Comparison of ENCODE assay signal across 8 cellular contexts in genomic region chr12:120361506-120362208, GRCh38. TPM values are rescaled to one million over a fixed set of nuclear protein-coding genes. Genes with fewer than 3 reads are reported as not detected.
DNase-seq lines count a peak whose midpoint lies in the region; ATAC-seq and TF ChIP-seq lines count a peak whose summit lies in the region.

No MANE protein-coding gene starts in this region.

- peaks cover 22% of the 10 kb centered on the region for H3K36me3 ChIP-seq in SK-N-MC (ENCODE audit: insufficient read depth, low read length)
- no peaks in the 10 kb centered on the region for H3K36me3 ChIP-seq in neural progenitor cell
- no peaks in the 10 kb centered on the region for H3K36me3 ChIP-seq in MG63

- peak overlapping the region; percentile 58 for H3K4me3 ChIP-seq in SK-N-MC
- peak overlapping the region; percentile 24 for H3K4me3 ChIP-seq in fibroblast of pulmonary artery (replicated peaks; ENCODE audit: low read depth, low read length)
- peak overlapping the region; percentile 37 for H3K4me3 ChIP-seq in neural progenitor cell
- H3K4me3 ChIP-seq in MG63, result no peak overlapping the region

- H3K9ac ChIP-seq in SK-N-MC (ENCODE audit: insufficient read length), result peak overlapping the region; percentile 51
- H3K9ac ChIP-seq in neural progenitor cell, result no peak overlapping the region

- no peak for ATAC-seq in natural killer cell treated with Interleukin-12 subunit alpha and Interleukin-12 subunit beta and Interleukin-15 and Interleukin-18, amount 100 ng/mL, for 72 hours
- ATAC-seq in natural killer cell, result no peak

- no peak overlapping the region for H3K4me3 Mint-ChIP-seq in natural killer cell treated with Interleukin-12 subunit alpha and Interleukin-12 subunit beta and Interleukin-15 and Interleukin-18, amount 100 ng/mL, for 72 hours
- H3K4me3 Mint-ChIP-seq in natural killer cell (no peak overlapping the region), neural progenitor cell (peak overlapping the region; percentile 77)
- no peak overlapping the region for H3K4me3 Mint-ChIP-seq in T-helper 2 cell treated with Interferon-gamma antibody and Interleukin-4, amounts not matched to agents 5 μg/mL and 100 μg/mL, for 36 hours

- H3K9me3 Mint-ChIP-seq in natural killer cell treated with Interleukin-12 subunit alpha and Interleukin-12 subunit beta and Interleukin-15 and Interleukin-18, amount 100 ng/mL, for 72 hours, result no peaks in the 10 kb centered on the region
- H3K9me3 Mint-ChIP-seq in natural killer cell (no peaks in the 10 kb centered on the region), neural progenitor cell (no peaks in the 10 kb centered on the region)
- H3K9me3 Mint-ChIP-seq in T-helper 2 cell treated with Interferon-gamma antibody and Interleukin-4, amounts not matched to agents 5 μg/mL and 100 μg/mL, for 36 hours, result no peaks in the 10 kb centered on the region

- peak overlapping the region; percentile 83 for H3K4me2 ChIP-seq in neural progenitor cell

- peaks cover 42 to 55% of the 10 kb centered on the region in 2 donors for H3K27me3 Mint-ChIP-seq in natural killer cell treated with Interleukin-12 subunit alpha and Interleukin-12 subunit beta and Interleukin-15 and Interleukin-18, amount 100 ng/mL, for 72 hours
- H3K27me3 Mint-ChIP-seq in natural killer cell (ENCODE audit: low read depth in 2 of 2) (peaks cover 47 to 58% of the 10 kb centered on the region in 2 donors), neural progenitor cell (ENCODE audit: insufficient read depth, low read depth) (peaks cover 22% of the 10 kb centered on the region)
- peaks cover 61% of the 10 kb centered on the region for H3K27me3 Mint-ChIP-seq in T-helper 2 cell treated with Interferon-gamma antibody and Interleukin-4, amounts not matched to agents 5 μg/mL and 100 μg/mL, for 36 hours (ENCODE audit: low read depth)

- peaks cover 93% of the 10 kb centered on the region for H3F3A ChIP-seq in neural progenitor cell (ENCODE audit: low read depth)

- peak; percentile 57 for DNase-seq in natural killer cell treated with Interleukin-12 subunit alpha and Interleukin-12 subunit beta and Interleukin-15 and Interleukin-18, amount 100 ng/mL, for 72 hours (ENCODE audit: low spot score)
- DNase-seq in natural killer cell (no peak), SK-N-MC (ENCODE audit: low read depth, low spot score) (peak; percentile 30), fibroblast of pulmonary artery (ENCODE audit: low read depth) (peak; percentile 68), neural progenitor cell (ENCODE audit: low spot score) (peak; percentile 100), GDM1 (lab: John Stamatoyannopoulos, UW) (no peak), MG63 (no peak)
- DNase-seq in T-helper 2 cell treated with Interferon-gamma antibody and Interleukin-4, amounts not matched to agents 5 μg/mL and 100 μg/mL, for 36 hours (ENCODE audit: low spot score), result no peak

- no peak overlapping the region for H2AFZ ChIP-seq in neural progenitor cell (replicated peaks)

- no peaks in the 10 kb centered on the region for H3K36me3 Mint-ChIP-seq in natural killer cell treated with Interleukin-12 subunit alpha and Interleukin-12 subunit beta and Interleukin-15 and Interleukin-18, amount 100 ng/mL, for 72 hours
- H3K36me3 Mint-ChIP-seq in natural killer cell, result no peaks in the 10 kb centered on the region
- H3K36me3 Mint-ChIP-seq in neural progenitor cell, result peaks cover 58% of the 10 kb centered on the region
- H3K36me3 Mint-ChIP-seq in T-helper 2 cell treated with Interferon-gamma antibody and Interleukin-4, amounts not matched to agents 5 μg/mL and 100 μg/mL, for 36 hours (ENCODE audit: low read depth), result no peaks in the 10 kb centered on the region

- intact Hi-C loops in natural killer cell (cut with micrococcal nuclease), result no loop called here

- H3K9me3 ChIP-seq in SK-N-MC (ENCODE audit: low read depth, low read length) (no peaks in the 10 kb centered on the region), neural progenitor cell (ENCODE audit: low read depth) (no peaks in the 10 kb centered on the region), MG63 (no peaks in the 10 kb centered on the region)

- H3K27me3 ChIP-seq in neural progenitor cell, result no peaks in the 10 kb centered on the region
- no peaks in the 10 kb centered on the region for H3K27me3 ChIP-seq in MG63

- H3K27ac ChIP-seq in SK-N-MC (peak overlapping the region; percentile 83), neural progenitor cell (peak overlapping the region; percentile 95)

- H3K79me2 ChIP-seq in neural progenitor cell (ENCODE audit: low read depth), result peaks cover 70% of the 10 kb centered on the region

- no peak for TF ChIP-seq CTCF in natural killer cell (IDR thresholded peaks at IDR 0.05)
- no peak for TF ChIP-seq CTCF in fibroblast of pulmonary artery (IDR thresholded peaks at IDR 0.05; ENCODE audit: low read length, missing control alignments)
- no peak for TF ChIP-seq CTCF in neural progenitor cell (IDR thresholded peaks at IDR 0.05)

- no peaks in the 10 kb centered on the region for H3K4me1 Mint-ChIP-seq in natural killer cell treated with Interleukin-12 subunit alpha and Interleukin-12 subunit beta and Interleukin-15 and Interleukin-18, amount 100 ng/mL, for 72 hours (ENCODE audit: low read depth in 2 of 2)
- H3K4me1 Mint-ChIP-seq in natural killer cell, result peaks cover 0 to 9% of the 10 kb centered on the region in 2 donors
- H3K4me1 Mint-ChIP-seq in neural progenitor cell, result peaks cover 93% of the 10 kb centered on the region
- no peaks in the 10 kb centered on the region for H3K4me1 Mint-ChIP-seq in T-helper 2 cell treated with Interferon-gamma antibody and Interleukin-4, amounts not matched to agents 5 μg/mL and 100 μg/mL, for 36 hours (ENCODE audit: low read depth)

- peaks cover 71% of the 10 kb centered on the region for H3K4me1 ChIP-seq in neural progenitor cell

- H4K20me1 ChIP-seq in neural progenitor cell (ENCODE audit: low read depth), result peaks cover 95% of the 10 kb centered on the region

- no peak overlapping the region for H3K27ac Mint-ChIP-seq in natural killer cell treated with Interleukin-12 subunit alpha and Interleukin-12 subunit beta and Interleukin-15 and Interleukin-18, amount 100 ng/mL, for 72 hours
- H3K27ac Mint-ChIP-seq in natural killer cell (no peak overlapping the region), neural progenitor cell (peak overlapping the region; percentile 99)
- H3K27ac Mint-ChIP-seq in T-helper 2 cell treated with Interferon-gamma antibody and Interleukin-4, amounts not matched to agents 5 μg/mL and 100 μg/mL, for 36 hours, result no peak overlapping the region

RNA-seq across cellular contexts. Expression of gene MSI1, which starts 7.3 kb away (rescaled TPM):
- total RNA-seq in natural killer cell treated with Interleukin-12 subunit alpha and Interleukin-12 subunit beta and Interleukin-15 and Interleukin-18, amount 100 ng/mL, for 72 hours, result not detected
- total RNA-seq in natural killer cell (not detected), neural progenitor cell (ENCODE audit: low replicate concordance) (40.2 and 48.6 TPM in 2 replicates)
- not detected in 2 replicates for total RNA-seq in MG63 (2014; rRNA removed; shearing (Covaris generic); ENCODE audit: low replicate concordance)

RNA-seq across cellular contexts. Expression of gene PLA2G1B, which starts 34.1 kb away (rescaled TPM):
- total RNA-seq in natural killer cell treated with Interleukin-12 subunit alpha and Interleukin-12 subunit beta and Interleukin-15 and Interleukin-18, amount 100 ng/mL, for 72 hours, result not detected
- total RNA-seq in natural killer cell (under 1 TPM in 1 of 3 donors, not detected in 2; 0.52 TPM), neural progenitor cell (ENCODE audit: low replicate concordance) (not detected in 2 replicates)
- not detected in 2 replicates for total RNA-seq in MG63 (2014; rRNA removed; shearing (Covaris generic); ENCODE audit: low replicate concordance)

RNA-seq across cellular contexts. Expression of gene SIRT4, which starts 59.5 kb away (rescaled TPM):
- 1 to 10 TPM; 2.4 to 2.6 TPM for total RNA-seq in natural killer cell treated with Interleukin-12 subunit alpha and Interleukin-12 subunit beta and Interleukin-15 and Interleukin-18, amount 100 ng/mL, for 72 hours
- total RNA-seq in natural killer cell, result 1 to 10 TPM; 2.0 to 2.1 (median 2.1) TPM
- total RNA-seq in neural progenitor cell (ENCODE audit: low replicate concordance), result 3.8 and 6.8 TPM in 2 replicates
- total RNA-seq in MG63 (2014; rRNA removed; shearing (Covaris generic); ENCODE audit: low replicate concordance), result 0.33 TPM in 1 of 2 replicates, not detected in the other

Comparison
In these comparisons a context has a peak if more than half of its experiments do, and no peak if none do; other contexts are left out.
1. DNase-seq: peak in natural killer cell treated with Interleukin-12 subunit alpha and Interleukin-12 subunit beta and Interleukin-15 and Interleukin-18, amount 100 ng/mL, for 72 hours (single experiment), SK-N-MC (single experiment), fibroblast of pulmonary artery (single experiment) and neural progenitor cell (single experiment); none in natural killer cell (single experiment), T-helper 2 cell treated with Interferon-gamma antibody and Interleukin-4, amounts not matched to agents 5 μg/mL and 100 μg/mL, for 36 hours (single experiment), GDM1 (single experiment) and MG63 (single experiment).
2. RNA of gene MSI1, which starts 7.3 kb away (total RNA-seq): 40.2 to 48.6 TPM in neural progenitor cell; not detected in natural killer cell treated with Interleukin-12 subunit alpha and Interleukin-12 subunit beta and Interleukin-15 and Interleukin-18, amount 100 ng/mL, for 72 hours, not detected in natural killer cell and not detected in MG63; every median in the first group is over 10 times any median in the second.